In genomic region chr17:13874817-13875216, GRCh38 we compare ENCODE assay signal across 24 cellular contexts.
"Had no signal": no experiment of that assay in that cellular context is flagged by ENCODE, and none has a peak within 500 bp of the region (broad histone marks: within the 10 kb centered on the region; RNA-seq: fewer than 3 reads in every experiment).

No MANE protein-coding gene starts in this region.

- H3K27ac ChIP-seq: dorsolateral prefrontal cortex, epithelial cell of prostate, left ventricle myocardium inferior, lower lobe of right lung, ovary, psoas muscle, sigmoid colon, thoracic aorta, tibial nerve, upper lobe of left lung had no signal

- H3K36me3 ChIP-seq: left ventricle myocardium inferior, lower lobe of right lung, ovary, sigmoid colon, thoracic aorta, tibial nerve, upper lobe of left lung had no signal

- ATAC-seq: left colon; lower lobe of right lung; natural killer cell; psoas muscle; right cardiac atrium; stimulated activated memory B cell treated with anti-CD40 and anti-IgM and Interleukin-4, amounts not matched to agents 10 μg/mL and 1 μg/mL and 100 μg/mL, for 72 hours; stimulated activated naive CD8-positive, alpha-beta T cell treated with anti-CD3 and anti-CD28 coated beads, Interleukin-15, Interleukin-2, amounts not matched to agents 100 U/mL and 50 U/mL, for 24 hours had no signal

- H3K27me3 ChIP-seq: dorsolateral prefrontal cortex, ovary, sigmoid colon, tibial nerve, upper lobe of left lung had no signal

- DNase-seq: cortex of kidney; dorsolateral prefrontal cortex; effector CD4-positive, alpha-beta T cell; hypothalamus; immature natural killer cell; islet precursor cell; kidney glomerular epithelial cell; left colon; left ventricle myocardium inferior; lower lobe of right lung; natural killer cell; occipital lobe; ovary; posterior cingulate gyrus; psoas muscle; right cardiac atrium; sigmoid colon; stimulated activated CD4-positive, alpha-beta T cell treated with anti-CD3 and anti-CD28 coated beads, Interleukin-4, amount 100 ng/mL, for 4 hours; stimulated activated naive CD8-positive, alpha-beta T cell treated with anti-CD3 and anti-CD28 coated beads, Interleukin-15, Interleukin-2, amounts not matched to agents 100 U/mL and 50 U/mL, for 24 hours; upper lobe of left lung had no signal

- H3K9me3 ChIP-seq: lower lobe of right lung, ovary, psoas muscle, sigmoid colon, thoracic aorta, tibial nerve, upper lobe of left lung had no signal

- H3K4me1 ChIP-seq: lower lobe of right lung, psoas muscle, sigmoid colon, tibial nerve, upper lobe of left lung had no signal

- H3K4me3 ChIP-seq: dorsolateral prefrontal cortex, left ventricle myocardium inferior, lower lobe of right lung, ovary, psoas muscle, sigmoid colon, thoracic aorta, tibial nerve, upper lobe of left lung had no signal
